Comparison of ENCODE assay signal across 9 cellular contexts in the genomic region with DNA sequence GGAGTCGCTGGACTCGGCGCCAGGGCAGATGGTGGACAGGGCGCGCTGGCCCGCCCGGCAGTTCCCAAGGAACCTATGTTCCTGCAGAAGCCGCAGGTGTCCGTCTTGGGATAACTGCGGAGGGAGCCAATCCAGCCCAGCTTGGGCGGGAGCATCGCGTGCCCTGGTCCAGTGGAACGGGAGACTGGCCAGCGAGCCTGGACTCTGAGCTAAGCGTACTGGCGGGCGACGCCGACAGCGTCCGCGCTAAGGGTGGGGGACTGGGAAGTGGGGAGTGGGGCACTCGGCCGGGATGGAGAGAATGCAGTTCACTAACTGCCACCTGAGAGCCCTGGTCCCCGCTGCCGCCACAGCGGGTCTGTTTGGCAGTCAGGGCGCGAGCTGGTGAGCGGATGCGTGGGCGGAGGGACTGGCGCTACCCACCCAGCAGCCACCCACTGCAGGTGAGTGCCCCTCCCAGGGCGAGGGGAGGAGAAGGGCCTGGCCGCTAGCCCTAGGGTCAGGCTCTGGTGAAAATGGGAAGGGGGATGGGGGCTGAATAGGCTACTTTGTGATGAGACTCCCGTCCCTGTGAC. TPM values are rescaled to one million over a fixed set of nuclear protein-coding genes. Genes with fewer than 3 reads are reported as not detected.
A peak's percentile ranks its signal among the peaks of the same experiment; 100 is the strongest.
DNase-seq lines count a peak whose midpoint lies in the region; ATAC-seq and TF ChIP-seq lines count a peak whose summit lies in the region.
"Had no signal": no experiment of that assay in that cellular context is flagged by ENCODE, and none has a peak within 500 bp of the region (broad histone marks: within the 10 kb centered on the region; RNA-seq: fewer than 3 reads in every experiment).

No MANE protein-coding gene starts in this region.

- peak overlapping the region in 2 of 5 donors; percentile 85 to 87 for H3K27ac ChIP-seq in stomach
- H3K27ac ChIP-seq: BLaER1 had no signal

- no peak for TF ChIP-seq CTCF in stomach (IDR thresholded peaks at IDR 0.05)

- intact Hi-C loops in stomach (cut with DNase I; ENCODE audit: low total_unique reads), result no loop called here

- 0 to 38% (median 6%) methylated on average over 13 to 37 of the region's 37 CpGs for WGBS in stomach, 5 donors

- DNase-seq in NCI-H2227 (lab: John Stamatoyannopoulos, UW; ENCODE audit: unreplicated experiment), result peak; percentile 29
- DNase-seq in NCI-H2227 treated with DMSO at 0.1 percent for 48 hours (lab: John Stamatoyannopoulos, UW), result no peak
- peak; percentile 41 for DNase-seq in adipocyte (ENCODE audit: low read depth)
- DNase-seq in kidney tubule cell (ENCODE audit: low spot score), result peak; percentile 50
- no peak for DNase-seq in stomach
- no peak for DNase-seq in NCI-H510A treated with DMSO at 0.1 percent for 48 hours (lab: John Stamatoyannopoulos, UW)

- H3K36me3 ChIP-seq in adipocyte (ENCODE audit: control insufficient read depth, insufficient read depth, low read length, severe bottlenecking) (no peaks in the 10 kb centered on the region), stomach (no peaks in the 10 kb centered on the region)
- H3K36me3 ChIP-seq: BLaER1 had no signal

- no peaks in the 10 kb centered on the region for H3K9me3 ChIP-seq in adipocyte (ENCODE audit: control insufficient read depth, low read length)
- H3K9me3 ChIP-seq in stomach, result peaks cover 0 to 5% (median 0%) of the 10 kb centered on the region in 4 donors

- no peak for TF ChIP-seq POLR2A in stomach (IDR thresholded peaks at IDR 0.05)

- peaks cover 1% of the 10 kb centered on the region for H3K4me1 ChIP-seq in adipocyte (ENCODE audit: control insufficient read depth, insufficient read depth, low read length)
- peaks cover 0 to 42% (median 23%) of the 10 kb centered on the region in 4 donors for H3K4me1 ChIP-seq in stomach

- peak overlapping the region; percentile 85 for H3K9ac ChIP-seq in adipocyte (ENCODE audit: low read length)
- H3K9ac ChIP-seq: BLaER1 had no signal

- ATAC-seq in GM19324 (IDR thresholded peaks at IDR 0.05; ENCODE audit: low FRiP score, unreplicated experiment) (no peak), HG03039 (IDR thresholded peaks at IDR 0.05; ENCODE audit: unreplicated experiment) (no peak)

- peaks cover 14% of the 10 kb centered on the region for H3K27me3 ChIP-seq in adipocyte (replicated peaks; ENCODE audit: control insufficient read depth, insufficient read depth, low read length)
- H3K27me3 ChIP-seq in stomach, result peaks cover 0 to 28% (median 25%) of the 10 kb centered on the region in 3 donors

- TF ChIP-seq EP300 in stomach (IDR thresholded peaks at IDR 0.05), result no peak

- H3K4me3 ChIP-seq in adipocyte (ENCODE audit: low read length) (peak overlapping the region; percentile 84), stomach (peak overlapping the region; percentile 55 to 67 (median 62))

RNA-seq across cellular contexts. Expression of gene MAMLD1, which starts 1.3 kb away (rescaled TPM):
- 1 to 10 TPM in 3 of 5 donors, under 1 TPM in 1, not detected in 1; 0.73 to 6.4 (median 1.5) TPM for total RNA-seq in stomach
- polyA plus RNA-seq in stomach, result 1 to 10 TPM; 1.1 to 1.8 (median 1.7) TPM

Comparison
In these comparisons a context has a peak if more than half of its experiments do, and no peak if none do; other contexts are left out.
1. DNase-seq: peak in NCI-H2227 (single experiment), adipocyte (single experiment) and kidney tubule cell (single experiment); none in NCI-H2227 treated with DMSO at 0.1 percent for 48 hours (single experiment), stomach (single experiment) and NCI-H510A treated with DMSO at 0.1 percent for 48 hours (single experiment).